ENCODE assay signal across 22 cellular contexts in the genomic region with DNA sequence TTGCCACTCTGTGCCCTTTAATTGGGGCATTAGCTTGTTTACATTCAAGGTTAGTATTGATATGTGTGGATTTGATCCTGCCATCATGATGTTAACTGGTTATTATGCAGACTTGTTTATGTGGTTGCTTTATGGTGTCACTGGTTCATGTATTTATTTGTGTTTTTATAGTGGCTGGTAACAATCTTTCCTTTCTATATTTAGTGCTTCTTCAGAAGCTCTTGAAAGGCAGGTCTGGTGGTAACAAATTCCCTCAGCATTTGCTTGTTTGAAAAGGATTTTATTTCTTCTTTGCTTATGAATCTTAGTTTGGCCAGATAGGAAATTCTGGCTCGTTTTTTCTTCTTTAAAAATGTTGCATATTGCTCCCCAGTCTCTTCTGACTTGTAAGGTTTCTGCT.
DNase-seq lines count a peak whose midpoint lies in the region; ATAC-seq, FAIRE-seq and TF ChIP-seq lines count a peak whose summit lies in the region.
"Had no signal": no experiment of that assay in that cellular context is flagged by ENCODE, and none has a peak within 500 bp of the region (broad histone marks: within the 10 kb centered on the region; RNA-seq: fewer than 3 reads in every experiment).

No MANE protein-coding gene starts in this region.

- H3K4me3 ChIP-seq in heart left ventricle (no peak overlapping the region), left ventricle myocardium inferior (no peak overlapping the region), A549 (no peak overlapping the region), HEK293 (ENCODE audit: low read depth, low read length) (no peak overlapping the region)
- H3K4me3 ChIP-seq: BLaER1 treated with 17β-estradiol and CSF1 and Interleukin-3, amounts not matched to agents 10 nM and 100 nM had no signal

- CTCF ChIA-PET in A549 (lab: Yijun Ruan, JAX) (no interaction called here), HEK293 (lab: Yijun Ruan, JAX) (interaction anchor here (1.2 kb wide), 1 partner anchor 415 kb away, joined by 4 read pairs; no protein-coding TSS in a partner anchor)

- TF ChIP-seq POLR2A in heart left ventricle (IDR thresholded peaks at IDR 0.05) = no peak
- TF ChIP-seq POLR2A in A549 (IDR thresholded peaks at IDR 0.05; ENCODE audit: low read length) = no peak

- ATAC-seq in heart left ventricle = peak in 1 of 4 donors; percentile 53
- ATAC-seq in Right ventricle myocardium inferior = no peak
- no peak for ATAC-seq in left cardiac atrium
- ATAC-seq in A549 = no peak
- ATAC-seq: CD8-positive, alpha-beta T cell had no signal

- TF ChIP-seq CTCF in heart left ventricle (IDR thresholded peaks at IDR 0.05) = no peak
- TF ChIP-seq CTCF in left ventricle myocardium inferior (IDR thresholded peaks at IDR 0.05; ENCODE audit: borderline replicate concordance) = no peak
- no peak for TF ChIP-seq CTCF in A549 (IDR thresholded peaks at IDR 0.05)
- no peak for TF ChIP-seq CTCF in HEK293 (tag by site-specific recombination; IDR thresholded peaks at IDR 0.05)

- WGBS in heart left ventricle, 4 donors = 33 to 47% (median 36%) methylated on average over 1 of the region's 1 CpG
- WGBS in A549 (ENCODE audit: missing lambda C conversion rate) = 7% methylated on average over 1 of the region's 1 CpG

- H3K36me3 ChIP-seq in heart left ventricle = no peaks in the 10 kb centered on the region
- peaks cover 17% of the 10 kb centered on the region for H3K36me3 ChIP-seq in left ventricle myocardium inferior
- no peaks in the 10 kb centered on the region for H3K36me3 ChIP-seq in HEK293 (ENCODE audit: control insufficient read depth in 2 of 2, insufficient read depth in 1 of 2, low read length in 2 of 2)
- H3K36me3 ChIP-seq: BLaER1 treated with 17β-estradiol and CSF1 and Interleukin-3, amounts not matched to agents 10 nM and 100 nM had no signal

- POLR2A ChIA-PET in A549 (lab: Yijun Ruan, JAX) = no interaction called here
- POLR2A ChIA-PET in HEK293 (lab: Yijun Ruan, JAX) = no interaction called here

- H3K27me3 ChIP-seq in heart left ventricle = no peaks in the 10 kb centered on the region
- H3K27me3 ChIP-seq in left ventricle myocardium inferior (ENCODE audit: low read depth) = no peaks in the 10 kb centered on the region
- H3K27me3 ChIP-seq: BLaER1 treated with 17β-estradiol and CSF1 and Interleukin-3, amounts not matched to agents 10 nM and 100 nM had no signal

- intact Hi-C loops in heart left ventricle (cut with DNase I) (loop anchor here in 1 of 10 donors (10.0 kb wide), 1 partner anchor 417 kb away; no protein-coding TSS in a partner anchor), Right ventricle myocardium inferior (cut with DNase I) (no loop called here), left ventricle myocardium inferior (cut with micrococcal nuclease) (no loop called here), left cardiac atrium (cut with DNase I) (no loop called here)

- H3K4me1 ChIP-seq in heart left ventricle (peaks cover 0 to 17% (median 0%) of the 10 kb centered on the region in 12 donors), left ventricle myocardium inferior (peaks cover 27% of the 10 kb centered on the region), A549 (peaks cover 2% of the 10 kb centered on the region; the same call in 1 of the 3 replicates), HEK293 (ENCODE audit: control insufficient read depth, insufficient read depth, low read length) (no peaks in the 10 kb centered on the region)
- H3K4me1 ChIP-seq: BLaER1 treated with 17β-estradiol and CSF1 and Interleukin-3, amounts not matched to agents 10 nM and 100 nM; Caco-2 had no signal

- H3K4me2 ChIP-seq in A549 = no peak overlapping the region
- H3K4me2 ChIP-seq: BLaER1 treated with 17β-estradiol and CSF1 and Interleukin-3, amounts not matched to agents 10 nM and 100 nM had no signal

- no peak for DNase-seq in heart left ventricle
- DNase-seq in Right ventricle myocardium inferior (ENCODE audit: missing footprints) = no peak
- DNase-seq in left ventricle myocardium inferior = no peak
- no peak for DNase-seq in left cardiac atrium
- no peak for DNase-seq in A549 (ENCODE audit: low read depth in 1 of 2, low spot score in 1 of 2)
- DNase-seq in NCI-H526 treated with DMSO at 0.1 percent for 48 hours (lab: John Stamatoyannopoulos, UW) = no peak
- DNase-seq: 8988T; AML-193; Caco-2; Calu3; CD4-positive, alpha-beta T cell; CD8-positive, alpha-beta T cell; DMS79 treated with DMSO at 0.1 percent for 48 hours; GF-D8 had no signal

- no peak for TF ChIP-seq EP300 in A549 (IDR thresholded peaks at IDR 0.05)

- H3K27ac ChIP-seq in heart left ventricle = peak overlapping the region in 8 of 12 donors; percentile 1 to 63 (median 40)
- peak overlapping the region; percentile 77 for H3K27ac ChIP-seq in left ventricle myocardium inferior (replicated peaks)
- H3K27ac ChIP-seq in A549 = no peak overlapping the region
- H3K27ac ChIP-seq in HEK293 (ENCODE audit: extremely low read depth, low read depth, low read length) = no peak overlapping the region
- H3K27ac ChIP-seq: BLaER1 treated with 17β-estradiol and CSF1 and Interleukin-3, amounts not matched to agents 10 nM and 100 nM; C4-2B had no signal

- H3K9me3 ChIP-seq in heart left ventricle = peaks cover 0 to 49% (median 15%) of the 10 kb centered on the region in 12 donors
- H3K9me3 ChIP-seq in left ventricle myocardium inferior (replicated peaks) = peaks cover 47% of the 10 kb centered on the region
- peaks cover 16% of the 10 kb centered on the region for H3K9me3 ChIP-seq in A549
- H3K9me3 ChIP-seq in HEK293 (ENCODE audit: control insufficient read depth, insufficient read depth, low read depth, low read length) = no peaks in the 10 kb centered on the region
- H3K9me3 ChIP-seq: Caco-2 had no signal

- TF ChIP-seq RAD21 in A549 (conservative IDR thresholded peaks at IDR 0.05 in 1 of 2, IDR thresholded peaks at IDR 0.05 in 1 of 2) = no peak

- peak; percentile 28 for FAIRE-seq in A549 (lab: Jason Lieb, UNC)
- FAIRE-seq: A204.1, D721Med, G401.6, GM12891, GM19239 had no signal

TF ChIP-seq in A549, 52 proteins besides CTCF, POLR2A, EP300 and RAD21 (continues in another document):
- TF ChIP-seq CBX2 (IDR thresholded peaks at IDR 0.05; ENCODE audit: borderline replicate concordance, low read depth) = no peak
- TF ChIP-seq NFE2L2 (conservative IDR thresholded peaks at IDR 0.05; ENCODE audit: low read length) = no peak
- TF ChIP-seq, protein P1, sequence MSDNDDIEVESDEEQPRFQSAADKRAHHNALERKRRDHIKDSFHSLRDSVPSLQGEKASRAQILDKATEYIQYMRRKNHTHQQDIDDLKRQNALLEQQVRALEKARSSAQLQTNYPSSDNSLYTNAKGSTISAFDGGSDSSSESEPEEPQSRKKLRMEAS (IDR thresholded peaks at IDR 0.05) = no peak
- TF ChIP-seq ESRRA (IDR thresholded peaks at IDR 0.05; ENCODE audit: borderline replicate concordance, low read length) = no peak
- TF ChIP-seq CHD4 (IDR thresholded peaks at IDR 0.05; ENCODE audit: borderline replicate concordance) = no peak
- no peak for TF ChIP-seq CEBPB (IDR thresholded peaks at IDR 0.05)
- TF ChIP-seq PHF8 (IDR thresholded peaks at IDR 0.05; ENCODE audit: borderline replicate concordance, low read depth) = no peak
- TF ChIP-seq, protein P2, sequence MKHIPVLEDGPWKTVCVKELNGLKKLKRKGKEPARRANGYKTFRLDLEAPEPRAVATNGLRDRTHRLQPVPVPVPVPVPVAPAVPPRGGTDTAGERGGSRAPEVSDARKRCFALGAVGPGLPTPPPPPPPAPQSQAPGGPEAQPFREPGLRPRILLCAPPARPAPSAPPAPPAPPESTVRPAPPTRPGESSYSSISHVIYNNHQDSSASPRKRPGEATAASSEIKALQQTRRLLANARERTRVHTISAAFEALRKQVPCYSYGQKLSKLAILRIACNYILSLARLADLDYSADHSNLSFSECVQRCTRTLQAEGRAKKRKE (CRISPR knock-in tag; IDR thresholded peaks at IDR 0.05; ENCODE audit: low read depth) = no peak
- TF ChIP-seq NR3C1 (IDR thresholded peaks at IDR 0.05) = no peak
- no peak for TF ChIP-seq BHLHE40 (IDR thresholded peaks at IDR 0.05; ENCODE audit: low read depth, low read length)
- no peak for TF ChIP-seq CBX8 (IDR thresholded peaks at IDR 0.05)
- no peak for TF ChIP-seq FOSL2 (IDR thresholded peaks at IDR 0.05)
- TF ChIP-seq FOSL2 (CRISPR knock-in tag; IDR thresholded peaks at IDR 0.05) = no peak
- TF ChIP-seq KDM1A (IDR thresholded peaks at IDR 0.05; ENCODE audit: low read depth) = no peak

TF ChIP-seq in HEK293, 187 proteins besides CTCF, POLR2A, EP300 and RAD21:
- TF ChIP-seq ZNF169 (tag by site-specific recombination; IDR thresholded peaks at IDR 0.05) (no peak), ZNF558 (tag by site-specific recombination; IDR thresholded peaks at IDR 0.05) (peak; percentile 67; the same call in 1 of the 2 replicates)

Comparison
In these comparisons a context has a peak if more than half of its experiments do, and no peak if none do; other contexts are left out.
1. H3K27ac ChIP-seq: peak in heart left ventricle (8 of 12) and left ventricle myocardium inferior (single experiment); none in A549 (0 of 2) and HEK293 (single experiment).